1 cellular context compared by ENCODE assay signal in genomic region chr16:56625140-56625942, GRCh38.
TF ChIP-seq lines count a peak whose summit lies in the region.

MT1E (plus strand) TSS chr16:56625781; CDS start chr16:56625852, 71 bp downstream.

TF ChIP-seq in HepG2, 621 proteins besides CTCF, POLR2A, EP300 and RAD21 (continued from another document and continues in another):
- TF ChIP-seq KDM3A (CRISPR knock-in tag; IDR thresholded peaks at IDR 0.05; ENCODE audit: low read depth) (0 out of 2 replicates have a peak, but pooled peaks have one; percentile 44), ARNT (IDR thresholded peaks at IDR 0.05) (no peak), TCF7 (IDR thresholded peaks at IDR 0.05; ENCODE audit: low read depth) (no peak), PHF8 (CRISPR knock-in tag; IDR thresholded peaks at IDR 0.05) (peak; percentile 64; the same call in 1 of the 2 replicates), ZNF431 (CRISPR knock-in tag; IDR thresholded peaks at IDR 0.05; ENCODE audit: borderline replicate concordance, low read depth) (0 out of 2 replicates have a peak, but pooled peaks have one; percentile 60), ZNF776 (CRISPR knock-in tag; IDR thresholded peaks at IDR 0.05) (peak; percentile 71; the same call in 1 of the 2 replicates), ATF6 (CRISPR knock-in tag; conservative IDR thresholded peaks at IDR 0.05) (no peak), RAD51 (IDR thresholded peaks at IDR 0.05; ENCODE audit: borderline replicate concordance) (no peak), POGK (CRISPR knock-in tag; conservative IDR thresholded peaks at IDR 0.05) (peak; percentile 68), ZNF563 (CRISPR knock-in tag; IDR thresholded peaks at IDR 0.05) (peak; percentile 94), ZNF362 (CRISPR knock-in tag; IDR thresholded peaks at IDR 0.05; ENCODE audit: borderline replicate concordance) (0 out of 2 replicates have a peak, but pooled peaks have one; percentile 17), ELF3 (CRISPR knock-in tag; IDR thresholded peaks at IDR 0.05) (peak; percentile 21), NFATC3 (CRISPR knock-in tag; IDR thresholded peaks at IDR 0.05) (no peak), PITX1 (CRISPR knock-in tag; IDR thresholded peaks at IDR 0.05) (no peak), KDM1A (CRISPR knock-in tag; IDR thresholded peaks at IDR 0.05) (no peak), ZEB1 (IDR thresholded peaks at IDR 0.05; ENCODE audit: insufficient replicate concordance, low read depth) (no peak), TEAD2 (CRISPR knock-in tag; IDR thresholded peaks at IDR 0.05) (no peak), FOXP4 (CRISPR knock-in tag; IDR thresholded peaks at IDR 0.05) (0 out of 2 replicates have a peak, but pooled peaks have one; percentile 6), ZNF556 (CRISPR knock-in tag; IDR thresholded peaks at IDR 0.05; ENCODE audit: borderline replicate concordance) (no peak), ZNF710 (CRISPR knock-in tag; IDR thresholded peaks at IDR 0.05; ENCODE audit: borderline replicate concordance) (no peak), MTF2 (CRISPR knock-in tag; IDR thresholded peaks at IDR 0.05; ENCODE audit: borderline replicate concordance) (0 out of 2 replicates have a peak, but pooled peaks have one; percentile 71), ZNF749 (CRISPR knock-in tag; IDR thresholded peaks at IDR 0.05; ENCODE audit: borderline replicate concordance) (0 out of 2 replicates have a peak, but pooled peaks have one; percentile 47), NFRKB (IDR thresholded peaks at IDR 0.05) (no peak), ZNF33A (CRISPR knock-in tag; IDR thresholded peaks at IDR 0.05; ENCODE audit: borderline replicate concordance) (no peak), PCBP2 (optimal IDR thresholded peaks at IDR 0.05; ENCODE audit: low read depth, low read length, poor library complexity, severe bottlenecking) (no peak), ZBTB38 (CRISPR knock-in tag; IDR thresholded peaks at IDR 0.05) (peak; percentile 94), ZNF205 (CRISPR knock-in tag; IDR thresholded peaks at IDR 0.05) (peak; percentile 19; the same call in 1 of the 2 replicates), ZMYM2 (CRISPR knock-in tag; IDR thresholded peaks at IDR 0.05) (peak; percentile 56; the same call in 1 of the 2 replicates), HDAC1 (CRISPR knock-in tag; IDR thresholded peaks at IDR 0.05) (no peak), ZNF136 (CRISPR knock-in tag; IDR thresholded peaks at IDR 0.05; ENCODE audit: low read depth) (no peak), ZNF234 (CRISPR knock-in tag; conservative IDR thresholded peaks at IDR 0.05) (no peak), TAF1 (CRISPR knock-in tag; IDR thresholded peaks at IDR 0.05) (peak; percentile 67), YEATS4 (CRISPR knock-in tag; IDR thresholded peaks at IDR 0.05; ENCODE audit: borderline replicate concordance) (peak; percentile 42; the same call in 1 of the 2 replicates), ISX (CRISPR knock-in tag; conservative IDR thresholded peaks at IDR 0.05) (no peak), ZNF891 (CRISPR knock-in tag; IDR thresholded peaks at IDR 0.05) (peak; percentile 84), SAP130 (CRISPR knock-in tag; IDR thresholded peaks at IDR 0.05; ENCODE audit: low read depth) (peak; percentile 22; the same call in 1 of the 2 replicates), ZNF800 (CRISPR knock-in tag; IDR thresholded peaks at IDR 0.05) (peak; percentile 98), ZNF138 (CRISPR knock-in tag; IDR thresholded peaks at IDR 0.05; ENCODE audit: low read depth) (no peak), ZNF670 (CRISPR knock-in tag; IDR thresholded peaks at IDR 0.05; ENCODE audit: borderline replicate concordance) (no peak), ATAD3A (CRISPR knock-in tag; IDR thresholded peaks at IDR 0.05) (no peak), ZNF432 (CRISPR knock-in tag; IDR thresholded peaks at IDR 0.05; ENCODE audit: borderline replicate concordance) (no peak), PTBP1 (IDR thresholded peaks at IDR 0.05; ENCODE audit: low read depth, low read length, poor library complexity, severe bottlenecking) (no peak), ZNF12 (CRISPR knock-in tag; IDR thresholded peaks at IDR 0.05) (no peak), ZNF598 (CRISPR knock-in tag; IDR thresholded peaks at IDR 0.05; ENCODE audit: borderline replicate concordance) (no peak), JARID2 (CRISPR knock-in tag; IDR thresholded peaks at IDR 0.05; ENCODE audit: insufficient replicate concordance) (no peak), ARNT2 (CRISPR knock-in tag; IDR thresholded peaks at IDR 0.05; ENCODE audit: low read depth) (peak; percentile 67; the same call in 1 of the 2 replicates), SALL2 (CRISPR knock-in tag; IDR thresholded peaks at IDR 0.05) (no peak), HNRNPUL1 (IDR thresholded peaks at IDR 0.05; ENCODE audit: low read depth, low read length) (no peak), ZNF687 (CRISPR knock-in tag; IDR thresholded peaks at IDR 0.05) (peak; percentile 87), NFIB (CRISPR knock-in tag; IDR thresholded peaks at IDR 0.05; ENCODE audit: borderline replicate concordance) (no peak), ZNF235 (CRISPR knock-in tag; IDR thresholded peaks at IDR 0.05; ENCODE audit: borderline replicate concordance) (no peak), ZNF367 (CRISPR knock-in tag; IDR thresholded peaks at IDR 0.05; ENCODE audit: borderline replicate concordance) (no peak; the same call in 1 of the 2 replicates)
